ENCODE assay signal across 9 cellular contexts in genomic region chr11:58502004-58502403, GRCh38. TPM values are rescaled to one million over a fixed set of nuclear protein-coding genes. Genes with fewer than 3 reads are reported as not detected.
"Had no signal": no experiment of that assay in that cellular context is flagged by ENCODE, and none has a peak within 500 bp of the region (broad histone marks: within the 10 kb centered on the region; RNA-seq: fewer than 3 reads in every experiment).

No MANE protein-coding gene starts in this region.

- FAIRE-seq: HTR-8/SVneo had no signal

- H3K27ac Mint-ChIP-seq: IgD-negative memory B cell had no signal

- H3K9ac ChIP-seq: KMS-11 had no signal

- H3K9me3 Mint-ChIP-seq: IgD-negative memory B cell had no signal

- H3K27me3 Mint-ChIP-seq: IgD-negative memory B cell had no signal

- H3K27ac ChIP-seq: HL-60, KMS-11 had no signal

- H3K4me2 ChIP-seq: KMS-11 had no signal

- H3K4me3 Mint-ChIP-seq: IgD-negative memory B cell had no signal

- DNase-seq: Karpas-422, KBM-7, KG1 had no signal

RNA-seq across cellular contexts. Expression of gene OR5B21, which starts 5.9 kb away (rescaled TPM):
- total RNA-seq: HT-29, HT1080 had no signal
- polyA plus RNA-seq: IgD-negative memory B cell had no signal

RNA-seq across cellular contexts. Expression of gene OR5B12, which starts 60.0 kb away (rescaled TPM):
- total RNA-seq: HT-29, HT1080 had no signal
- polyA plus RNA-seq: IgD-negative memory B cell had no signal
